ENCODE assay signal across 15 cellular contexts in the genomic region with DNA sequence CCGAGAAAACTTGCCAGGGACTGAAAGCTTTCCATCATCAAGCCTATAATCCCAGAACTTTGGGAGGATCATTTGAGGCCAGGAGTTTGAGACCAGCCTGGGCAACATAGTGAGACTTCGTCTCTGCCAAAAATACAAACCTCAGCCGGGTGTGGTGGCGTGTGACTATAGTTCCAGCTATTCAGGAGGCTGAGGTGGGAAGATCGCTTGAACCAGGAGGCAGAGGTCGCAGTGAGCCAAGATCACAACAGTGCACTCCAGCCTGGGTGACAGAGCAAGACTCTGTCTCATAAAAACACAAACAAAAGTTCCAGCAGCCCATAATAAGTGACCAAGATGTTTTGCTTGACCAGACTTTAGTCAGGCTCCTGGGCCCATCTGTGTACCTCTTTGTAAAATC. TPM values are rescaled to one million over a fixed set of nuclear protein-coding genes. Genes with fewer than 3 reads are reported as not detected.
DNase-seq lines count a peak whose midpoint lies in the region; ATAC-seq and TF ChIP-seq lines count a peak whose summit lies in the region.
"Had no signal": no experiment of that assay in that cellular context is flagged by ENCODE, and none has a peak within 500 bp of the region (broad histone marks: within the 10 kb centered on the region; RNA-seq: fewer than 3 reads in every experiment).

No MANE protein-coding gene starts in this region.

- no peak for TF ChIP-seq POLR2A in lower leg skin (IDR thresholded peaks at IDR 0.05)

- H4K20me1 ChIP-seq in Loucy (ENCODE audit: insufficient read depth, low read length, poor library complexity, severe bottlenecking) = no peaks in the 10 kb centered on the region

- POLR2A ChIA-PET in CD4-positive, alpha-beta T cell (lab: Charles Lee) = no interaction called here

- peaks cover 17% of the 10 kb centered on the region for H3K4me1 ChIP-seq in Loucy (ENCODE audit: insufficient read depth, low read length, poor library complexity, severe bottlenecking)

- no peak overlapping the region for H3K4me2 ChIP-seq in Loucy (ENCODE audit: low read depth, low read length, poor library complexity, severe bottlenecking)

- DNase-seq in CD4-positive, alpha-beta T cell = no peak
- DNase-seq in epithelial cell of prostate (ENCODE audit: low read depth, low spot score) = no peak
- no peak for DNase-seq in nephron progenitor cell
- no peak for DNase-seq in CD14-positive monocyte (ENCODE audit: low spot score)
- no peak for DNase-seq in lower leg skin (ENCODE audit: low spot score in 2 of 2)
- no peak for DNase-seq in A172 (ENCODE audit: low spot score)
- DNase-seq in T-helper 1 cell = no peak
- DNase-seq: AML-193; DMS53; left ventricle myocardium superior; NCI-H1436; NCI-H345; stimulated activated naive CD4-positive, alpha-beta T cell had no signal

- peaks cover 49% of the 10 kb centered on the region for H3K4me1 Mint-ChIP-seq in CD4-positive, alpha-beta T cell (ENCODE audit: low read depth)
- H3K4me1 Mint-ChIP-seq in nephron progenitor cell (peaks cover 64% of the 10 kb centered on the region), CD14-positive monocyte (peaks cover 26% of the 10 kb centered on the region)

- no peaks in the 10 kb centered on the region for H3K27me3 Mint-ChIP-seq in CD4-positive, alpha-beta T cell
- H3K27me3 Mint-ChIP-seq in nephron progenitor cell (ENCODE audit: low read depth, poor library complexity) = peaks cover 2% of the 10 kb centered on the region
- H3K27me3 Mint-ChIP-seq in CD14-positive monocyte (ENCODE audit: low read depth in 3 of 3) = peaks cover 0 to 2% (median 0%) of the 10 kb centered on the region in 3 donors

- ATAC-seq in CD4-positive, alpha-beta T cell (ENCODE audit: poor library complexity) = no peak
- ATAC-seq: left ventricle myocardium superior had no signal

- peak overlapping the region; percentile 67 for H3K9ac ChIP-seq in Loucy (ENCODE audit: low read depth, low read length, poor library complexity, severe bottlenecking)

- 64 to 77% methylated on average over 6 of the region's 6 CpGs for WGBS in lower leg skin, 2 donors

- no peaks in the 10 kb centered on the region for H3K9me3 Mint-ChIP-seq in CD4-positive, alpha-beta T cell
- H3K9me3 Mint-ChIP-seq in nephron progenitor cell (no peaks in the 10 kb centered on the region), CD14-positive monocyte (no peaks in the 10 kb centered on the region)

- CTCF ChIA-PET in CD4-positive, alpha-beta T cell (lab: Charles Lee) = no interaction called here

- H3F3A ChIP-seq in Loucy (ENCODE audit: low read depth) = no peaks in the 10 kb centered on the region

- H3K4me3 ChIP-seq in Loucy (ENCODE audit: low read length, poor library complexity, severe bottlenecking) = no peak overlapping the region
- H3K4me3 ChIP-seq in lower leg skin (ENCODE audit: low read depth, poor library complexity, severe bottlenecking) = no peak overlapping the region

- no peaks in the 10 kb centered on the region for H3K9me2 ChIP-seq in Loucy (replicated peaks; ENCODE audit: low read depth, low read length)

- no peak for TF ChIP-seq CTCF in CD4-positive, alpha-beta T cell (IDR thresholded peaks at IDR 0.05)
- TF ChIP-seq CTCF in Loucy (conservative IDR thresholded peaks at IDR 0.05; ENCODE audit: low read length) (no peak), nephron progenitor cell (IDR thresholded peaks at IDR 0.05) (no peak), CD14-positive monocyte (IDR thresholded peaks at IDR 0.05) (no peak), lower leg skin (IDR thresholded peaks at IDR 0.05) (no peak)

- no peaks in the 10 kb centered on the region for H3K9me3 ChIP-seq in CD4-positive, alpha-beta T cell (ENCODE audit: control insufficient read depth, low read length)
- no peaks in the 10 kb centered on the region for H3K9me3 ChIP-seq in Loucy (ENCODE audit: insufficient read depth, low read depth, low read length)

- peak overlapping the region; percentile 69 for H3K4me3 Mint-ChIP-seq in CD4-positive, alpha-beta T cell
- H3K4me3 Mint-ChIP-seq in nephron progenitor cell = peak overlapping the region; percentile 45
- no peak overlapping the region for H3K4me3 Mint-ChIP-seq in CD14-positive monocyte

- H3K79me2 ChIP-seq in Loucy (ENCODE audit: insufficient read depth, low read length) = no peaks in the 10 kb centered on the region

- H3K27me3 ChIP-seq in CD4-positive, alpha-beta T cell (ENCODE audit: control insufficient read depth, insufficient read depth, low read length) = no peaks in the 10 kb centered on the region
- H3K27me3 ChIP-seq in Loucy (ENCODE audit: insufficient read depth, low read length, poor library complexity, severe bottlenecking) = no peaks in the 10 kb centered on the region

- H3K27ac Mint-ChIP-seq in CD4-positive, alpha-beta T cell = no peak overlapping the region
- H3K27ac Mint-ChIP-seq in nephron progenitor cell (no peak overlapping the region), CD14-positive monocyte (no peak overlapping the region)

- no peaks in the 10 kb centered on the region for H3K36me3 ChIP-seq in Loucy (ENCODE audit: insufficient read depth, low read length)

- no peak overlapping the region for H3K27ac ChIP-seq in CD4-positive, alpha-beta T cell (ENCODE audit: low read depth, low read length)
- peak overlapping the region; percentile 97 for H3K27ac ChIP-seq in epithelial cell of prostate
- H3K27ac ChIP-seq: VCaP had no signal

- peaks cover 19% of the 10 kb centered on the region for H3K36me3 Mint-ChIP-seq in CD4-positive, alpha-beta T cell (ENCODE audit: low read depth)
- H3K36me3 Mint-ChIP-seq in nephron progenitor cell (ENCODE audit: low read depth) = peaks cover 21% of the 10 kb centered on the region
- peaks cover 12% of the 10 kb centered on the region in 2 donors for H3K36me3 Mint-ChIP-seq in CD14-positive monocyte

- intact Hi-C loops in CD4-positive, alpha-beta T cell (cut with DNase I, micrococcal nuclease) = loop anchor here in 1 of 2 experiments (5.0 to 10.0 kb wide), 4 partner anchors 225 to 522 kb away; a partner anchor contains a TSS
- intact Hi-C loops in CD14-positive monocyte (cut with micrococcal nuclease) (loop anchor here in 1 of 2 donors (10.0 kb wide), 2 partner anchors 228 to 538 kb away; a partner anchor contains a TSS), lower leg skin (cut with DNase I; ENCODE audit: low total_unique reads) (no loop called here)

- H2AFZ ChIP-seq in Loucy (ENCODE audit: low read length) = no peak overlapping the region

RNA-seq across cellular contexts. Expression of a gene that starts 1.9 kb away (rescaled TPM):
- 1 to 10 TPM; 1.9 to 3.7 TPM for total RNA-seq in CD4-positive, alpha-beta T cell
- polyA plus RNA-seq in CD14-positive monocyte = 1 to 10 TPM; 4.7 to 5.0 TPM
- total RNA-seq in lower leg skin = 10 to 100 TPM; 10.2 to 20.8 (median 14.9) TPM
- 21.0 and 28.4 TPM in 2 replicates for total RNA-seq in A172 (2014; rRNA removed; shearing (Covaris generic))

Comparison
In these comparisons a context has a peak if more than half of its experiments do, and no peak if none do; other contexts are left out.
1. H3K4me3 Mint-ChIP-seq: peak in CD4-positive, alpha-beta T cell (single experiment) and nephron progenitor cell (single experiment); none in CD14-positive monocyte (0 of 2).